ENCODE assay signal across 22 cellular contexts in the genomic region with DNA sequence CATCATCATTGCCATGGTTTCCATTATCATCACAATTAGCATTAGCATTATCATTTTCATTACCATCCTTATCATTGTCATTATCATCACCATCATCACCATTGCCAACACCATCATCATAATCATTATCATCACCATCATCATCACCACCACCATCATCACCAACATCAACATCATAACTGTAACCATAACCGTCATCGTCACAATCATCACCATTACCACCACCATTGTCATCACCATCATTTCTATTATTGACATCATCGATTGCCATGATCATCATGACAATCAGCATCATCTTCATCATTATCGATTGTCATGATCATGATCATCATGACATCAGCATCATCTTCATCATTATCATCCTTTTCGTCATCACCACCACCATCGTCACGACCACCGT.
DNase-seq lines count a peak whose midpoint lies in the region; ATAC-seq, FAIRE-seq and TF ChIP-seq lines count a peak whose summit lies in the region.
"Had no signal": no experiment of that assay in that cellular context is flagged by ENCODE, and none has a peak within 500 bp of the region (broad histone marks: within the 10 kb centered on the region; RNA-seq: fewer than 3 reads in every experiment).

No MANE protein-coding gene starts in this region.

- CTCF ChIA-PET in HEK293 (lab: Yijun Ruan, JAX) (no interaction called here), GM12878 (lab: Yijun Ruan, JAX) (no interaction called here)

- no peak for TF ChIP-seq POLR2A in GM12878 (IDR thresholded peaks at IDR 0.05; ENCODE audit: low read depth, low read length)

- no peak for ATAC-seq in GM12878
- no peak for ATAC-seq in HG03521 (IDR thresholded peaks at IDR 0.05; ENCODE audit: unreplicated experiment)
- ATAC-seq in activated T-helper 17 cell treated with anti-CD3 and anti-CD28 coated beads, Interleukin-2, amount 50 U/mL, for 72 hours (replicated peaks), result no peak
- ATAC-seq: A549, GM23338 had no signal

- no peaks in the 10 kb centered on the region for H4K20me1 ChIP-seq in GM12878 (ENCODE audit: control insufficient read depth, insufficient read depth)
- H4K20me1 ChIP-seq: BLaER1 treated with 17β-estradiol and CSF1 and Interleukin-3, amounts not matched to agents 10 nM and 100 nM had no signal

- intact Hi-C loops in GM12878 (cut with micrococcal nuclease; ENCODE audit: unreplicated experiment), result no loop called here

- RAD21 ChIA-PET in GM12878 (lab: Charles Lee; ENCODE audit: unreplicated experiment), result no interaction called here

- no peak overlapping the region for H3K4me3 ChIP-seq in HEK293 (ENCODE audit: low read depth, low read length)
- no peak overlapping the region for H3K4me3 ChIP-seq in GM12878
- H3K4me3 ChIP-seq in HAP-1, result no peak overlapping the region
- H3K4me3 ChIP-seq: A549; BLaER1 treated with 17β-estradiol and CSF1 and Interleukin-3, amounts not matched to agents 10 nM and 100 nM; GM23338 had no signal

- H3K4me1 Mint-ChIP-seq in activated T-helper 17 cell treated with anti-CD3 and anti-CD28 coated beads, Interleukin-2, amount 50 U/mL, for 72 hours, result no peaks in the 10 kb centered on the region
- H3K4me1 Mint-ChIP-seq: CD14-positive monocyte; CD8-positive, alpha-beta memory T cell had no signal

- DNase-seq in D721Med (ENCODE audit: insufficient read length, low spot score) (no peak), GM12878 (ENCODE audit: low read depth, low spot score) (no peak), HAP-1 (ENCODE audit: low spot score in 2 of 2) (no peak)
- DNase-seq: 8988T; ACHN; AML-193; BE2C; CD4-positive, alpha-beta T cell; CD8-positive, alpha-beta memory T cell; DMS53; DMS79 treated with DMSO at 0.1 percent for 48 hours; GF-D8; HCEC 1CT had no signal

- BruUV-seq in GM12878 (replicated peaks; lab: Mats Ljungman, UMichigan), result no TSS peak

- H3K4me3 Mint-ChIP-seq in activated T-helper 17 cell treated with anti-CD3 and anti-CD28 coated beads, Interleukin-2, amount 50 U/mL, for 72 hours, result no peak overlapping the region
- H3K4me3 Mint-ChIP-seq: CD14-positive monocyte; CD4-positive, alpha-beta T cell; CD8-positive, alpha-beta memory T cell; GM23338 had no signal

- H3K36me3 ChIP-seq in HEK293 (ENCODE audit: control insufficient read depth in 2 of 2, insufficient read depth in 1 of 2, low read length in 2 of 2), result no peaks in the 10 kb centered on the region
- H3K36me3 ChIP-seq in GM12878 (ENCODE audit: control insufficient read depth in 2 of 2, insufficient read depth in 2 of 2, low read length in 1 of 2), result no peaks in the 10 kb centered on the region
- no peaks in the 10 kb centered on the region for H3K36me3 ChIP-seq in HAP-1 (replicated peaks)
- H3K36me3 ChIP-seq: BE2C; BLaER1 treated with 17β-estradiol and CSF1 and Interleukin-3, amounts not matched to agents 10 nM and 100 nM had no signal

- no peaks in the 10 kb centered on the region for H3K9me3 Mint-ChIP-seq in activated T-helper 17 cell treated with anti-CD3 and anti-CD28 coated beads, Interleukin-2, amount 50 U/mL, for 72 hours
- H3K9me3 Mint-ChIP-seq: GM23338 had no signal

- H3K79me2 ChIP-seq in GM12878 (ENCODE audit: control insufficient read depth, insufficient read depth, low read length), result no peaks in the 10 kb centered on the region

- FAIRE-seq in D721Med (lab: Jason Lieb, UNC), result peak; percentile 79
- FAIRE-seq in GM12878 (lab: Jason Lieb, UNC), result peak; percentile 31
- FAIRE-seq: A549, GM19239, H54 had no signal

- H2AFZ ChIP-seq in GM12878 (ENCODE audit: control insufficient read depth, low read depth, low read length), result no peak overlapping the region
- H2AFZ ChIP-seq: GM23338 had no signal

- H3K9me3 ChIP-seq in HEK293 (ENCODE audit: control insufficient read depth, insufficient read depth, low read depth, low read length) (no peaks in the 10 kb centered on the region), GM12878 (replicated peaks; ENCODE audit: control insufficient read depth, insufficient read depth, low read length) (no peaks in the 10 kb centered on the region), HAP-1 (no peaks in the 10 kb centered on the region)
- H3K9me3 ChIP-seq: A549, BE2C had no signal

- H3K27ac ChIP-seq in HEK293 (ENCODE audit: extremely low read depth, low read depth, low read length), result no peak overlapping the region
- H3K27ac ChIP-seq in GM12878 (ENCODE audit: control insufficient read depth, insufficient read depth), result no peak overlapping the region
- H3K27ac ChIP-seq: A549; BLaER1 treated with 17β-estradiol and CSF1 and Interleukin-3, amounts not matched to agents 10 nM and 100 nM had no signal

- H3K27me3 ChIP-seq in GM12878 (replicated peaks in 1 of 2; ENCODE audit: control insufficient read depth in 2 of 2, insufficient read depth in 2 of 2, low read length in 1 of 2) (no peaks in the 10 kb centered on the region), HAP-1 (ENCODE audit: low read depth) (no peaks in the 10 kb centered on the region)
- H3K27me3 ChIP-seq: BE2C had no signal

- POLR2A ChIA-PET in HEK293 (lab: Yijun Ruan, JAX), result no interaction called here
- POLR2A ChIA-PET in GM12878 (lab: Charles Lee), result no interaction called here

- no peak for TF ChIP-seq EP300 in GM12878 (IDR thresholded peaks at IDR 0.05; ENCODE audit: borderline replicate concordance in 1 of 2, control insufficient read depth in 1 of 2, low read depth in 2 of 2, low read length in 2 of 2)

- TF ChIP-seq CTCF in D721Med (IDR thresholded peaks at IDR 0.05; ENCODE audit: insufficient read depth, missing control alignments), result no peak
- no peak for TF ChIP-seq CTCF in HEK293 (tag by site-specific recombination; IDR thresholded peaks at IDR 0.05)
- no peak for TF ChIP-seq CTCF in GM12878 (IDR thresholded peaks at IDR 0.05 in 2 of 3, conservative IDR thresholded peaks at IDR 0.05 in 1 of 3; ENCODE audit: control insufficient read depth in 2 of 3, extremely low read depth in 1 of 3, insufficient read depth in 1 of 3, low read depth in 3 of 3, low read length in 3 of 3)

- H3K27me3 Mint-ChIP-seq in activated T-helper 17 cell treated with anti-CD3 and anti-CD28 coated beads, Interleukin-2, amount 50 U/mL, for 72 hours, result peaks cover 1% of the 10 kb centered on the region
- H3K27me3 Mint-ChIP-seq: CD4-positive, alpha-beta T cell had no signal

- 85% methylated on average over 8 of the region's 8 CpGs for WGBS in GM12878 (ENCODE audit: insufficient coverage, insufficient replicate concordance, low lambda C conversion rate, missing lambda C conversion rate)

- no peaks in the 10 kb centered on the region for H3K36me3 Mint-ChIP-seq in activated T-helper 17 cell treated with anti-CD3 and anti-CD28 coated beads, Interleukin-2, amount 50 U/mL, for 72 hours (ENCODE audit: low read depth)
- H3K36me3 Mint-ChIP-seq: CD14-positive monocyte had no signal

- H3K4me1 ChIP-seq in HEK293 (ENCODE audit: control insufficient read depth, insufficient read depth, low read length) (no peaks in the 10 kb centered on the region), GM12878 (ENCODE audit: control insufficient read depth, insufficient read depth, low read length) (no peaks in the 10 kb centered on the region), HAP-1 (no peaks in the 10 kb centered on the region)
- H3K4me1 ChIP-seq: A549 had no signal

- no peak overlapping the region for H3K27ac Mint-ChIP-seq in activated T-helper 17 cell treated with anti-CD3 and anti-CD28 coated beads, Interleukin-2, amount 50 U/mL, for 72 hours
- H3K27ac Mint-ChIP-seq: CD14-positive monocyte; CD4-positive, alpha-beta T cell; CD8-positive, alpha-beta memory T cell; GM23338 had no signal

- in situ Hi-C loops in GM12878 (cut with MboI) (no loop called here), HAP-1 (cut with MboI; ENCODE audit: low sequenced_read_pairs) (no loop called here)

- no peak overlapping the region for H3K9ac ChIP-seq in GM12878 (ENCODE audit: control insufficient read depth, insufficient read depth, low read length)
- H3K9ac ChIP-seq: BLaER1 treated with 17β-estradiol and CSF1 and Interleukin-3, amounts not matched to agents 10 nM and 100 nM had no signal

- no peak overlapping the region for H3K4me2 ChIP-seq in GM12878 (ENCODE audit: control insufficient read depth, insufficient read depth)
- H3K4me2 ChIP-seq: A549; BLaER1 treated with 17β-estradiol and CSF1 and Interleukin-3, amounts not matched to agents 10 nM and 100 nM; GM23338 had no signal

- TF ChIP-seq RAD21 in GM12878 (IDR thresholded peaks at IDR 0.05; ENCODE audit: insufficient read depth, low read depth, low read length), result no peak

- SMC1A ChIA-PET in GM12878 (lab: Charles Lee; ENCODE audit: uncharacterized antibody, unreplicated experiment), result no interaction called here

TF ChIP-seq in HEK293, 187 proteins besides CTCF, POLR2A, EP300 and RAD21 (continues in another document):
- TF ChIP-seq, protein P1, sequence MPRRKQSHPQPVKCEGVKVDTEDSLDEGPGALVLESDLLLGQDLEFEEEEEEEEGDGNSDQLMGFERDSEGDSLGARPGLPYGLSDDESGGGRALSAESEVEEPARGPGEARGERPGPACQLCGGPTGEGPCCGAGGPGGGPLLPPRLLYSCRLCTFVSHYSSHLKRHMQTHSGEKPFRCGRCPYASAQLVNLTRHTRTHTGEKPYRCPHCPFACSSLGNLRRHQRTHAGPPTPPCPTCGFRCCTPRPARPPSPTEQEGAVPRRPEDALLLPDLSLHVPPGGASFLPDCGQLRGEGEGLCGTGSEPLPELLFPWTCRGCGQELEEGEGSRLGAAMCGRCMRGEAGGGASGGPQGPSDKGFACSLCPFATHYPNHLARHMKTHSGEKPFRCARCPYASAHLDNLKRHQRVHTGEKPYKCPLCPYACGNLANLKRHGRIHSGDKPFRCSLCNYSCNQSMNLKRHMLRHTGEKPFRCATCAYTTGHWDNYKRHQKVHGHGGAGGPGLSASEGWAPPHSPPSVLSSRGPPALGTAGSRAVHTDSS (tag by site-specific recombination; IDR thresholded peaks at IDR 0.05), result peak; percentile 57; the same call in 1 of the 2 replicates
- TF ChIP-seq ZSCAN23 (tag by site-specific recombination; IDR thresholded peaks at IDR 0.05), result no peak
- TF ChIP-seq ZNF560 (tag by site-specific recombination; IDR thresholded peaks at IDR 0.05; ENCODE audit: borderline replicate concordance), result no peak

TF ChIP-seq in GM12878, 131 proteins besides CTCF, POLR2A, EP300 and RAD21 (continues in another document):
- TF ChIP-seq SIN3A (IDR thresholded peaks at IDR 0.05; ENCODE audit: low read depth, low read length) (no peak), TBL1XR1 (IDR thresholded peaks at IDR 0.05; ENCODE audit: low read depth, low read length) (no peak)
